8 cellular contexts compared by ENCODE assay signal in genomic region chr20:36848078-36848660, GRCh38. TPM values are rescaled to one million over a fixed set of nuclear protein-coding genes. Genes with fewer than 3 reads are reported as not detected.
DNase-seq lines count a peak whose midpoint lies in the region; ATAC-seq and TF ChIP-seq lines count a peak whose summit lies in the region.
"Had no signal": no experiment of that assay in that cellular context is flagged by ENCODE, and none has a peak within 500 bp of the region (broad histone marks: within the 10 kb centered on the region; RNA-seq: fewer than 3 reads in every experiment).

No MANE protein-coding gene starts in this region.

- TF ChIP-seq CTCF in OCI-LY1 (IDR thresholded peaks at IDR 0.05; ENCODE audit: low read length) (no peak), vagina (IDR thresholded peaks at IDR 0.05) (no peak)

- H3K27ac ChIP-seq in OCI-LY1 (ENCODE audit: low read depth, low read length, poor library complexity, severe bottlenecking) (peak overlapping the region; percentile 97), muscle layer of duodenum (ENCODE audit: low read length) (peak overlapping the region; percentile 92), vagina (peak overlapping the region; percentile 93)

- H4K20me1 ChIP-seq in OCI-LY1 (ENCODE audit: insufficient read depth, low read length), result no peaks in the 10 kb centered on the region

- no peaks in the 10 kb centered on the region for H3K79me2 ChIP-seq in OCI-LY1 (ENCODE audit: insufficient read depth, low read length)

- no peak overlapping the region for H2AFZ ChIP-seq in OCI-LY1 (ENCODE audit: low read length)

- no peaks in the 10 kb centered on the region for H3K9me2 ChIP-seq in OCI-LY1 (ENCODE audit: low read depth, low read length)

- peaks cover 3% of the 10 kb centered on the region; the same call in 1 of the 2 replicates for H3F3A ChIP-seq in OCI-LY1 (ENCODE audit: insufficient read depth, low read length)

- H3K4me3 ChIP-seq in OCI-LY1 (ENCODE audit: low read depth, low read length, poor library complexity, severe bottlenecking) (no peak overlapping the region), muscle layer of duodenum (ENCODE audit: low read depth in 1 of 2, low read length in 2 of 2) (peak overlapping the region in 1 of 2 donors; percentile 9), vagina (no peak overlapping the region)

- no peak for ATAC-seq in GM21825 (IDR thresholded peaks at IDR 0.05; ENCODE audit: unreplicated experiment)

- no peak overlapping the region for H3K4me2 ChIP-seq in OCI-LY1 (ENCODE audit: low read length)

- H3K9ac ChIP-seq in OCI-LY1 (ENCODE audit: low read length), result no peak overlapping the region; the same call in 1 of the 2 replicates

- H3K4me1 ChIP-seq in OCI-LY1 (ENCODE audit: insufficient read depth, low read length, severe bottlenecking) (peaks cover 81% of the 10 kb centered on the region), muscle layer of duodenum (ENCODE audit: control insufficient read depth in 1 of 2, insufficient read depth in 2 of 2, low read length in 2 of 2) (peaks cover 16 to 54% of the 10 kb centered on the region in 2 donors), vagina (peaks cover 66% of the 10 kb centered on the region)

- H3K9me3 ChIP-seq in OCI-LY1 (ENCODE audit: low read length), result peaks cover 4% of the 10 kb centered on the region; the same call in 1 of the 2 replicates
- H3K9me3 ChIP-seq in muscle layer of duodenum (ENCODE audit: control insufficient read depth in 1 of 2, low read length in 2 of 2), result no peaks in the 10 kb centered on the region
- no peaks in the 10 kb centered on the region for H3K9me3 ChIP-seq in vagina

- H3K27me3 ChIP-seq in OCI-LY1 (ENCODE audit: insufficient read depth, low read length), result no peaks in the 10 kb centered on the region
- no peaks in the 10 kb centered on the region for H3K27me3 ChIP-seq in muscle layer of duodenum (ENCODE audit: low read depth, low read length)
- no peaks in the 10 kb centered on the region for H3K27me3 ChIP-seq in vagina

- H3K36me3 ChIP-seq in OCI-LY1 (ENCODE audit: insufficient read depth, low read length), result peaks cover 9% of the 10 kb centered on the region
- no peaks in the 10 kb centered on the region for H3K36me3 ChIP-seq in muscle layer of duodenum (ENCODE audit: control insufficient read depth in 1 of 2, insufficient read depth in 2 of 2, low read length in 2 of 2)
- H3K36me3 ChIP-seq in vagina, result no peaks in the 10 kb centered on the region

- intact Hi-C loops in vagina (cut with DNase I), result no loop called here

- DNase-seq in epidermal melanocyte (ENCODE audit: insufficient read length, low spot score) (peak; percentile 36), vagina (ENCODE audit: extremely low spot score in 2 of 2) (no peak), GF-D8 (lab: John Stamatoyannopoulos, UW) (no peak), D341Med (ENCODE audit: low spot score) (no peak)
- DNase-seq: immature natural killer cell had no signal

- no peak for TF ChIP-seq POLR2A in vagina (IDR thresholded peaks at IDR 0.05)

RNA-seq across cellular contexts. Expression of gene TLDC2, which starts 27.8 kb away (rescaled TPM):
- 3.9 TPM for total RNA-seq in vagina
